Comparison of ENCODE assay signal across 27 cellular contexts in the genomic region with DNA sequence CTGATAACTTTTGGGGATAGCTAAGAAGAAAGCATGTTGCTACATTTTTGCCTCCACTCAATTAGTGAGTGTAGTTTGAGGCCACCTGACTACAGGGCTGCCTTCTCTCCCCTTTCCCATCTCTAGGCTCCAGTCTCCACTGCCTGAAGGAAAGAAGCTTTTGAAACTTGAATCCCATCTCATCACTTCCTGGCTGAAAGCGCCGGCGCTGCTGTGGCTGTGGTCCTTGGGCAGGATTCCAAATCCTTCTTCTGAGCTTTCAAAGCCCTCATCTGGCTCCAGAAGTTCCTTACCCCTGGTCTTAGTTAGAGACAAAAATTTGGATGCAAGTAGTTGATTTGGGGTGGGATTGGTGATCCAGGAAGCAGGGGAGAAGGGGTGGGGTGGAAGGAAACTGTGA.
DNase-seq lines count a peak whose midpoint lies in the region; ATAC-seq, FAIRE-seq and TF ChIP-seq lines count a peak whose summit lies in the region.
"Had no signal": no experiment of that assay in that cellular context is flagged by ENCODE, and none has a peak within 500 bp of the region (broad histone marks: within the 10 kb centered on the region; RNA-seq: fewer than 3 reads in every experiment).

No MANE protein-coding gene starts in this region.

- CTCF ChIA-PET in MCF 10A (lab: Yijun Ruan, JAX), result interaction anchor here (1.1 kb wide), 1 partner anchor 9 kb away, joined by 3 read pairs; no protein-coding TSS in a partner anchor

- no peak for ATAC-seq in HG03108 (IDR thresholded peaks at IDR 0.05; ENCODE audit: unreplicated experiment)
- ATAC-seq: body of pancreas; left lung; naive thymus-derived CD4-positive, alpha-beta T cell; Right ventricle myocardium inferior had no signal

- 31% methylated on average over 3 of the region's 3 CpGs for WGBS in smooth muscle cell (ENCODE audit: low lambda C conversion rate)

- H3K4me3 ChIP-seq in breast epithelium, result no peak overlapping the region
- H3K4me3 ChIP-seq in astrocyte (ENCODE audit: insufficient read depth, low read depth, low read length), result no peak overlapping the region
- no peak overlapping the region for H3K4me3 ChIP-seq in fibroblast of the aortic adventitia (ENCODE audit: low read depth, low read length)
- no peak overlapping the region for H3K4me3 ChIP-seq in smooth muscle cell
- H3K4me3 ChIP-seq in left ventricle myocardium inferior, result no peak overlapping the region
- H3K4me3 ChIP-seq: body of pancreas, left lung, skin epidermis, tibial nerve had no signal

- H3K36me3 ChIP-seq in breast epithelium (no peaks in the 10 kb centered on the region), astrocyte (ENCODE audit: insufficient read depth, low read length) (no peaks in the 10 kb centered on the region), smooth muscle cell (ENCODE audit: low read depth) (no peaks in the 10 kb centered on the region), left ventricle myocardium inferior (no peaks in the 10 kb centered on the region)
- H3K36me3 ChIP-seq: left lung, tibial nerve, WERI-Rb-1 had no signal

- no peaks in the 10 kb centered on the region for H3K4me1 ChIP-seq in breast epithelium
- no peaks in the 10 kb centered on the region for H3K4me1 ChIP-seq in astrocyte (ENCODE audit: insufficient read depth, low read length)
- peaks cover 8% of the 10 kb centered on the region for H3K4me1 ChIP-seq in smooth muscle cell (ENCODE audit: low read depth)
- H3K4me1 ChIP-seq in left ventricle myocardium inferior, result no peaks in the 10 kb centered on the region
- H3K4me1 ChIP-seq: body of pancreas, left lung, tibial nerve had no signal

- TF ChIP-seq CTCF in MCF 10A (IDR thresholded peaks at IDR 0.05; ENCODE audit: unreplicated experiment), result no peak
- TF ChIP-seq CTCF in breast epithelium (IDR thresholded peaks at IDR 0.05), result no peak
- no peak for TF ChIP-seq CTCF in astrocyte (IDR thresholded peaks at IDR 0.05; ENCODE audit: insufficient read depth, low read depth, low read length)
- no peak for TF ChIP-seq CTCF in fibroblast of the aortic adventitia (IDR thresholded peaks at IDR 0.05; ENCODE audit: insufficient read depth, low read length)
- no peak for TF ChIP-seq CTCF in smooth muscle cell (IDR thresholded peaks at IDR 0.05; ENCODE audit: borderline replicate concordance, insufficient read depth, poor library complexity, severe bottlenecking)
- TF ChIP-seq CTCF in left ventricle myocardium inferior (IDR thresholded peaks at IDR 0.05; ENCODE audit: borderline replicate concordance), result no peak

- BruUV-seq in MCF 10A (replicated peaks; lab: Mats Ljungman, UMichigan), result no TSS peak

- H3K9me3 ChIP-seq in breast epithelium (no peaks in the 10 kb centered on the region), astrocyte (ENCODE audit: insufficient read depth, low read depth, low read length) (no peaks in the 10 kb centered on the region), smooth muscle cell (replicated peaks; ENCODE audit: low read depth) (no peaks in the 10 kb centered on the region), left ventricle myocardium inferior (replicated peaks) (no peaks in the 10 kb centered on the region)
- H3K9me3 ChIP-seq: body of pancreas, left lung, tibial nerve had no signal

- no peaks in the 10 kb centered on the region for H3K27me3 ChIP-seq in breast epithelium
- H3K27me3 ChIP-seq in astrocyte (ENCODE audit: insufficient read depth, low read length), result no peaks in the 10 kb centered on the region
- H3K27me3 ChIP-seq in smooth muscle cell (ENCODE audit: low read depth), result no peaks in the 10 kb centered on the region
- peaks cover 50% of the 10 kb centered on the region for H3K27me3 ChIP-seq in left ventricle myocardium inferior (ENCODE audit: low read depth)
- H3K27me3 ChIP-seq: body of pancreas, tibial nerve had no signal

- POLR2A ChIA-PET in MCF 10A (lab: Yijun Ruan, JAX), result no interaction called here

- H2AFZ ChIP-seq in astrocyte (ENCODE audit: low read depth, low read length) (peak overlapping the region; percentile 5), smooth muscle cell (ENCODE audit: low read depth) (peak overlapping the region; percentile 12)

- H3K4me2 ChIP-seq in astrocyte (ENCODE audit: low read length), result no peak overlapping the region
- H3K4me2 ChIP-seq in smooth muscle cell, result no peak overlapping the region

- TF ChIP-seq POLR2A in breast epithelium (IDR thresholded peaks at IDR 0.05), result no peak

- no peak overlapping the region for H3K9ac ChIP-seq in astrocyte (ENCODE audit: low read length)
- H3K9ac ChIP-seq in smooth muscle cell (ENCODE audit: low read depth), result no peak overlapping the region

- H3K27me3 Mint-ChIP-seq in MCF 10A (ENCODE audit: insufficient read depth, unreplicated experiment) (no peaks in the 10 kb centered on the region), astrocyte (ENCODE audit: low read depth, unreplicated experiment) (peaks cover 15% of the 10 kb centered on the region)
- H3K27me3 Mint-ChIP-seq: CD4-positive, CD25-positive, alpha-beta regulatory T cell had no signal

- H3K36me3 Mint-ChIP-seq in MCF 10A (ENCODE audit: insufficient read depth, unreplicated experiment) (no peaks in the 10 kb centered on the region), astrocyte (ENCODE audit: low read depth, unreplicated experiment) (no peaks in the 10 kb centered on the region)
- H3K36me3 Mint-ChIP-seq: activated naive CD8-positive, alpha-beta T cell treated with anti-CD3 and anti-CD28 coated beads, Interleukin-2, amount 10 ng/mL, durations not matched to agents 7 days and 5 days; CD4-positive, CD25-positive, alpha-beta regulatory T cell; naive thymus-derived CD4-positive, alpha-beta T cell had no signal

- H3K27ac Mint-ChIP-seq in MCF 10A (ENCODE audit: low read depth, unreplicated experiment), result no peak overlapping the region
- H3K27ac Mint-ChIP-seq in astrocyte (ENCODE audit: unreplicated experiment), result no peak overlapping the region
- H3K27ac Mint-ChIP-seq: activated CD4-positive, alpha-beta T cell treated with anti-CD3 and anti-CD28 coated beads, Interleukin-2, amount 10 ng/mL, durations not matched to agents 24 days and 14 days; activated naive CD8-positive, alpha-beta T cell treated with anti-CD3 and anti-CD28 coated beads, Interleukin-2, amount 10 ng/mL, durations not matched to agents 7 days and 5 days; CD4-positive, CD25-positive, alpha-beta regulatory T cell; naive thymus-derived CD4-positive, alpha-beta T cell had no signal

- no peaks in the 10 kb centered on the region for H4K20me1 ChIP-seq in astrocyte (ENCODE audit: insufficient read depth, low read length)
- no peaks in the 10 kb centered on the region for H4K20me1 ChIP-seq in smooth muscle cell (ENCODE audit: low read depth)

- peak; percentile 4 for DNase-seq in MCF 10A (ENCODE audit: unreplicated experiment)
- no peak for DNase-seq in breast epithelium (ENCODE audit: low spot score in 2 of 2)
- peak; percentile 26 for DNase-seq in astrocyte (ENCODE audit: low read depth)
- DNase-seq in fibroblast of the aortic adventitia (ENCODE audit: low read depth), result peak; percentile 23
- DNase-seq in smooth muscle cell (lab: John Stamatoyannopoulos, UW; ENCODE audit: unreplicated experiment), result no peak
- DNase-seq in left ventricle myocardium inferior, result no peak
- no peak for DNase-seq in NCI-H446 treated with DMSO at 0.1 percent for 48 hours (lab: John Stamatoyannopoulos, UW)
- DNase-seq: activated CD4-positive, alpha-beta T cell treated with anti-CD3 and anti-CD28 coated beads, Interleukin-2, amount 10 ng/mL, durations not matched to agents 24 days and 14 days; activated effector memory CD4-positive, alpha-beta T cell treated with anti-CD3 and anti-CD28 coated beads, Interleukin-2, amount 50 U/mL, for 16 hours; activated naive CD8-positive, alpha-beta T cell treated with anti-CD3 and anti-CD28 coated beads, Interleukin-2, amount 10 ng/mL, durations not matched to agents 7 days and 5 days; activated T-cell treated with anti-CD3 and anti-CD28 coated beads, Interleukin-2, amount 50 U/mL, for 1 hour; body of pancreas; CD4-positive, CD25-positive, alpha-beta regulatory T cell; H7; left lung; mesendoderm; naive thymus-derived CD4-positive, alpha-beta T cell; NCI-H1436; occipital lobe; T-helper 9 cell; WERI-Rb-1 had no signal

- intact Hi-C loops in MCF 10A (cut with micrococcal nuclease) (no loop called here), breast epithelium (cut with DNase I; ENCODE audit: low total_unique reads) (no loop called here), left ventricle myocardium inferior (cut with micrococcal nuclease) (no loop called here)

- H3K4me1 Mint-ChIP-seq in MCF 10A (ENCODE audit: insufficient read depth, unreplicated experiment) (no peaks in the 10 kb centered on the region), astrocyte (ENCODE audit: low read depth, unreplicated experiment) (no peaks in the 10 kb centered on the region)
- H3K4me1 Mint-ChIP-seq: activated CD4-positive, alpha-beta T cell treated with anti-CD3 and anti-CD28 coated beads, Interleukin-2, amount 10 ng/mL, durations not matched to agents 24 days and 14 days; activated naive CD8-positive, alpha-beta T cell treated with anti-CD3 and anti-CD28 coated beads, Interleukin-2, amount 10 ng/mL, durations not matched to agents 7 days and 5 days; CD4-positive, CD25-positive, alpha-beta regulatory T cell; naive thymus-derived CD4-positive, alpha-beta T cell had no signal

- H3F3A ChIP-seq in smooth muscle cell (ENCODE audit: low read depth), result no peaks in the 10 kb centered on the region

- H3K4me3 Mint-ChIP-seq in MCF 10A (ENCODE audit: unreplicated experiment), result no peak overlapping the region
- H3K4me3 Mint-ChIP-seq in astrocyte (ENCODE audit: unreplicated experiment), result no peak overlapping the region
- H3K4me3 Mint-ChIP-seq: activated CD4-positive, alpha-beta T cell treated with anti-CD3 and anti-CD28 coated beads, Interleukin-2, amount 10 ng/mL, durations not matched to agents 24 days and 14 days; activated naive CD8-positive, alpha-beta T cell treated with anti-CD3 and anti-CD28 coated beads, Interleukin-2, amount 10 ng/mL, durations not matched to agents 7 days and 5 days; CD4-positive, CD25-positive, alpha-beta regulatory T cell; naive thymus-derived CD4-positive, alpha-beta T cell had no signal

- H3K79me2 ChIP-seq in astrocyte (ENCODE audit: insufficient read depth, low read length), result no peaks in the 10 kb centered on the region
- no peaks in the 10 kb centered on the region for H3K79me2 ChIP-seq in smooth muscle cell (ENCODE audit: low read depth)

- H3K27ac ChIP-seq in breast epithelium, result no peak overlapping the region
- no peak overlapping the region for H3K27ac ChIP-seq in astrocyte (ENCODE audit: low read depth, low read length)
- H3K27ac ChIP-seq in smooth muscle cell (ENCODE audit: low read depth), result no peak overlapping the region
- no peak overlapping the region for H3K27ac ChIP-seq in left ventricle myocardium inferior (replicated peaks)
- H3K27ac ChIP-seq: 22Rv1, body of pancreas, left lung, skin epidermis, tibial nerve, WERI-Rb-1 had no signal

- H3K9me3 Mint-ChIP-seq in MCF 10A (ENCODE audit: unreplicated experiment), result no peaks in the 10 kb centered on the region
- H3K9me3 Mint-ChIP-seq in astrocyte (ENCODE audit: unreplicated experiment), result no peaks in the 10 kb centered on the region
- H3K9me3 Mint-ChIP-seq: activated CD4-positive, alpha-beta T cell treated with anti-CD3 and anti-CD28 coated beads, Interleukin-2, amount 10 ng/mL, durations not matched to agents 24 days and 14 days; activated naive CD8-positive, alpha-beta T cell treated with anti-CD3 and anti-CD28 coated beads, Interleukin-2, amount 10 ng/mL, durations not matched to agents 7 days and 5 days had no signal

- no peak for FAIRE-seq in astrocyte (lab: Jason Lieb, UNC)
- FAIRE-seq: D721Med had no signal

Comparison
In these comparisons a context has a peak if more than half of its experiments do, and no peak if none do; other contexts are left out.
1. DNase-seq: peak in MCF 10A (single experiment), astrocyte (single experiment) and fibroblast of the aortic adventitia (single experiment); none in breast epithelium (0 of 2), smooth muscle cell (single experiment), left ventricle myocardium inferior (single experiment) and NCI-H446 treated with DMSO at 0.1 percent for 48 hours (single experiment).